Comparison of ENCODE assay signal across 1 cellular context in genomic region chr20:45343867-45344721, GRCh38.
TF ChIP-seq lines count a peak whose summit lies in the region.

No MANE protein-coding gene starts in this region.

TF ChIP-seq in IMR-90, 13 proteins besides CTCF, POLR2A, EP300 and RAD21:
- TF ChIP-seq MAZ (IDR thresholded peaks at IDR 0.05; ENCODE audit: borderline replicate concordance, low read depth, low read length) (peak; percentile 61; the same call in 1 of the 2 replicates), ELK1 (IDR thresholded peaks at IDR 0.05; ENCODE audit: borderline replicate concordance, low read depth, low read length) (no peak), MXI1 (IDR thresholded peaks at IDR 0.05; ENCODE audit: borderline replicate concordance, low read depth, low read length) (no peak; the same call in 1 of the 2 replicates), FOS (IDR thresholded peaks at IDR 0.05; ENCODE audit: low read depth, low read length) (peak; percentile 97), CEBPB (IDR thresholded peaks at IDR 0.05; ENCODE audit: low read depth, low read length) (peak; percentile 93), BHLHE40 (IDR thresholded peaks at IDR 0.05; ENCODE audit: low read depth, low read length) (peak; percentile 49; the same call in 1 of the 2 replicates), CHD1 (IDR thresholded peaks at IDR 0.05; ENCODE audit: low read depth, low read length) (no peak; the same call in 1 of the 2 replicates)
